In genomic region chr3:48047841-48048456, GRCh38 we compare ENCODE assay signal across 18 cellular contexts. TPM values are rescaled to one million over a fixed set of nuclear protein-coding genes. Genes with fewer than 3 reads are reported as not detected.
DNase-seq lines count a peak whose midpoint lies in the region; ATAC-seq, FAIRE-seq and TF ChIP-seq lines count a peak whose summit lies in the region.
"Had no signal": no experiment of that assay in that cellular context is flagged by ENCODE, and none has a peak within 500 bp of the region (broad histone marks: within the 10 kb centered on the region; RNA-seq: fewer than 3 reads in every experiment).

No MANE protein-coding gene starts in this region.

- no peak overlapping the region for H4K5ac ChIP-seq in mesendoderm (ENCODE audit: low read length)

- no peak overlapping the region for H3K27ac ChIP-seq in mesendoderm (ENCODE audit: low read depth, low read length)
- H3K27ac ChIP-seq: prostate gland had no signal

- peaks cover 7% of the 10 kb centered on the region for H3K79me1 ChIP-seq in mesendoderm (ENCODE audit: low read length)

- no peak overlapping the region for H3K9ac ChIP-seq in mesendoderm (ENCODE audit: low read length)

- H3K79me2 ChIP-seq in mesendoderm (ENCODE audit: control insufficient read depth, insufficient read depth, low read length): peaks cover 26% of the 10 kb centered on the region

- no peak overlapping the region for H3K56ac ChIP-seq in mesendoderm (ENCODE audit: low read length)

- no peaks in the 10 kb centered on the region for H3K4me1 ChIP-seq in mesendoderm (ENCODE audit: control insufficient read depth, low read depth, low read length)
- H3K4me1 ChIP-seq: prostate gland had no signal

- no peak overlapping the region for H3K4ac ChIP-seq in mesendoderm (ENCODE audit: low read depth, low read length)

- H2BK120ac ChIP-seq in mesendoderm (ENCODE audit: low read depth, low read length): no peak overlapping the region

- peaks cover 1% of the 10 kb centered on the region for H3K36me3 ChIP-seq in bronchial epithelial cell (ENCODE audit: control insufficient read depth, insufficient read depth, low read length)
- H3K36me3 ChIP-seq in mesendoderm (ENCODE audit: control insufficient read depth, insufficient read depth, low read length): no peaks in the 10 kb centered on the region
- H3K36me3 ChIP-seq: prostate gland had no signal

- ATAC-seq in HG02840 (IDR thresholded peaks at IDR 0.05; ENCODE audit: low FRiP score, unreplicated experiment): no peak
- ATAC-seq: CD8-positive, alpha-beta T cell; natural killer cell treated with Interleukin-12 subunit alpha and Interleukin-12 subunit beta and Interleukin-15 and Interleukin-18, amount 100 ng/mL, for 72 hours had no signal

- no peak overlapping the region for H2BK15ac ChIP-seq in mesendoderm (replicated peaks; ENCODE audit: low read depth)

- peak; percentile 5 to 10 for DNase-seq in NCI-H526 (lab: John Stamatoyannopoulos, UW)
- DNase-seq in NCI-H526 treated with DMSO at 0.1 percent for 48 hours (lab: John Stamatoyannopoulos, UW): no peak
- DNase-seq in M059J (ENCODE audit: low read depth): peak; percentile 56
- DNase-seq in bronchial epithelial cell (ENCODE audit: low read depth): peak; percentile 30
- peak; percentile 21 for DNase-seq in mesendoderm
- DNase-seq in NAMALWA (ENCODE audit: low spot score): no peak
- DNase-seq in HTR-8/SVneo (ENCODE audit: insufficient read length, low spot score): no peak
- DNase-seq: activated CD4-positive, CD25-positive, alpha-beta regulatory T cell treated with anti-CD3 and anti-CD28 coated beads, Interleukin-2, amount 50 U/mL, for 72 hours; activated gamma-delta T cell treated with Interleukin-2 at 50 U/mL for 16 hours; CD8-positive, alpha-beta T cell; H7; NCI-H1694 treated with DMSO at 0.1 percent for 48 hours; NCI-H774; RPMI8226 had no signal

- no peak overlapping the region for H3K23ac ChIP-seq in mesendoderm (ENCODE audit: low read length)

- no peak overlapping the region for H2BK5ac ChIP-seq in mesendoderm (ENCODE audit: low read length)

- no peaks in the 10 kb centered on the region for H3K27me3 ChIP-seq in bronchial epithelial cell (ENCODE audit: control insufficient read depth, insufficient read depth, low read length)
- no peaks in the 10 kb centered on the region for H3K27me3 ChIP-seq in mesendoderm (ENCODE audit: insufficient read depth, low read length, poor library complexity)

- no peak for TF ChIP-seq CTCF in bronchial epithelial cell (IDR thresholded peaks at IDR 0.05; ENCODE audit: insufficient read depth, low read length, severe bottlenecking)

- H2AK5ac ChIP-seq in mesendoderm (ENCODE audit: low read length): no peak overlapping the region

- no peak for FAIRE-seq in bronchial epithelial cell (lab: Jason Lieb, UNC)
- FAIRE-seq in HTR-8/SVneo (lab: Jason Lieb, UNC): no peak

- no peak overlapping the region for H4K8ac ChIP-seq in mesendoderm (ENCODE audit: low read depth, low read length)

- H3K4me2 ChIP-seq in mesendoderm (ENCODE audit: low read length): no peak overlapping the region

- H3K18ac ChIP-seq in mesendoderm (ENCODE audit: low read length): no peak overlapping the region

- H3K4me3 ChIP-seq in bronchial epithelial cell (ENCODE audit: low read depth, low read length) (no peak overlapping the region), mesendoderm (ENCODE audit: low read length) (no peak overlapping the region)
- H3K4me3 ChIP-seq: lung, prostate gland had no signal

RNA-seq across cellular contexts. Expression of gene MAP4, which starts 31.7 kb away (rescaled TPM):
- total RNA-seq in M059J (2014; rRNA removed; shearing (Covaris generic)): 56.3 and 95.5 TPM in 2 replicates
- 44.8 and 73.2 TPM in 2 replicates for total RNA-seq in bronchial epithelial cell
- polyA plus RNA-seq in mesendoderm (2013, experiment 1 of 2): 132 TPM
- polyA plus RNA-seq in mesendoderm (2013, experiment 2 of 2): 135 TPM

Comparison
In these comparisons a context has a peak if more than half of its experiments do, and no peak if none do; other contexts are left out.
1. DNase-seq: peak in NCI-H526 (2 of 2), M059J (single experiment), bronchial epithelial cell (single experiment) and mesendoderm (single experiment); none in NCI-H526 treated with DMSO at 0.1 percent for 48 hours (single experiment), NAMALWA (single experiment) and HTR-8/SVneo (single experiment).